1 cellular context compared by ENCODE assay signal in the genomic region with DNA sequence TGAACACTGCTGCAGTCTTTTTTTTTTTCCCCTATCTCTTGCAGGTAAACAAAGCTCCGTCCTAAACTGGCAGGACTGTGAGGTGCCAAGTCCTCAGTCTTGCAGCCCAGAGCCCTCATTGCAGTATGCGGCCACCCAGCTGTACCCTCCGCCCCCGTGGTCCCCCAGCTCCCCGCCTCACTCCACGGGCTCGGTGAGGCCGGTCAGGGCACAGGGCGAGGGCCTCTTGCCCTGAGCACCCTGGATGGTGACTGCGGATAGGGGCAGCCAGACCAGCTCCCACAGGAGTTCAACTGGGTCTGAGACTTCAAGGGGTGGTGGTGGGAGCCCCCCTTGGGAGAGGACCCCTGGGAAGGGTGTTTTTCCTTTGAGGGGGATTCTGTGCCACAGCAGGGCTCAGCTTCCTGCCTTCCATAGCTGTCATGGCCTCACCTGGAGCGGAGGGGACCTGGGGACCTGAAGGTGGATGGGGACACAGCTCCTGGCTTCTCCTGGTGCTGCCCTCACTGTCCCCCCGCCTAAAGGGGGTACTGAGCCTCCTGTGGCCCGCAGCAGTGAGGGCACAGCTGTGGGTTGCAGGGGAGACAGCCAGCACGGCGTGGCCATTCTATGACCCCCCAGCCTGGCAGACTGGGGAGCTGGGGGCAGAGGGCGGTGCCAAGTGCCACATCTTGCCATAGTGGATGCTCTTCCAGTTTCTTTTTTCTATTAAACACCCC.
TF ChIP-seq lines count a peak whose summit lies in the region.

No MANE protein-coding gene starts in this region.

TF ChIP-seq in IMR-90, 13 proteins besides CTCF, POLR2A, EP300 and RAD21:
- TF ChIP-seq SMC3 (IDR thresholded peaks at IDR 0.05; ENCODE audit: low read depth, low read length) = no peak
- TF ChIP-seq RCOR1 (IDR thresholded peaks at IDR 0.05; ENCODE audit: insufficient replicate concordance, low read length) = no peak
- TF ChIP-seq, protein P1, sequence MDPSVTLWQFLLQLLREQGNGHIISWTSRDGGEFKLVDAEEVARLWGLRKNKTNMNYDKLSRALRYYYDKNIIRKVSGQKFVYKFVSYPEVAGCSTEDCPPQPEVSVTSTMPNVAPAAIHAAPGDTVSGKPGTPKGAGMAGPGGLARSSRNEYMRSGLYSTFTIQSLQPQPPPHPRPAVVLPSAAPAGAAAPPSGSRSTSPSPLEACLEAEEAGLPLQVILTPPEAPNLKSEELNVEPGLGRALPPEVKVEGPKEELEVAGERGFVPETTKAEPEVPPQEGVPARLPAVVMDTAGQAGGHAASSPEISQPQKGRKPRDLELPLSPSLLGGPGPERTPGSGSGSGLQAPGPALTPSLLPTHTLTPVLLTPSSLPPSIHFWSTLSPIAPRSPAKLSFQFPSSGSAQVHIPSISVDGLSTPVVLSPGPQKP (IDR thresholded peaks at IDR 0.05; ENCODE audit: borderline replicate concordance, low read depth, low read length) = no peak
- no peak for TF ChIP-seq MAZ (IDR thresholded peaks at IDR 0.05; ENCODE audit: borderline replicate concordance, low read depth, low read length)
- TF ChIP-seq NFE2L2 (IDR thresholded peaks at IDR 0.05; ENCODE audit: low read depth, low read length) = no peak
- no peak for TF ChIP-seq FOS (IDR thresholded peaks at IDR 0.05; ENCODE audit: low read depth, low read length)
- no peak for TF ChIP-seq CEBPB (IDR thresholded peaks at IDR 0.05; ENCODE audit: low read depth, low read length)
- TF ChIP-seq MAFK (IDR thresholded peaks at IDR 0.05; ENCODE audit: low read depth, low read length) = no peak
